In genomic region chr7:76549855-76550248, GRCh38 we compare ENCODE assay signal across 8 cellular contexts. TPM values are rescaled to one million over a fixed set of nuclear protein-coding genes. Genes with fewer than 3 reads are reported as not detected.
A peak's percentile ranks its signal among the peaks of the same experiment; 100 is the strongest.
DNase-seq lines count a peak whose midpoint lies in the region; ATAC-seq and TF ChIP-seq lines count a peak whose summit lies in the region.
"Not testable (repeated sequence)": the region's sequence is repeated elsewhere in the genome, so short reads cannot be mapped to it uniquely, and the experiment has no call there.

No MANE protein-coding gene starts in this region.

- POLR2A ChIA-PET in HEK293 (lab: Yijun Ruan, JAX) = not testable (repeated sequence)

- DNase-seq in AG09309 (ENCODE audit: low read depth); endodermal cell: not testable (repeated sequence)
- peak in 1 of 2 experiments; percentile 6 for DNase-seq in SJCRH30
- peak in 1 of 2 donors; percentile 55 for DNase-seq in activated naive CD4-positive, alpha-beta T cell treated with anti-CD3 and anti-CD28 coated beads, Interleukin-2, amount 50 U/mL, for 72 hours (ENCODE audit: low spot score in 2 of 2)

- H3K4me3 ChIP-seq in AG09309 (ENCODE audit: control insufficient read depth, low read depth, low read length) = peak overlapping the region; percentile 78
- peak overlapping the region; percentile 73 for H3K4me3 ChIP-seq in HEK293 (ENCODE audit: low read depth, low read length)
- H3K4me3 ChIP-seq in SJCRH30 = peak overlapping the region; percentile 99
- peak overlapping the region; percentile 86 for H3K4me3 ChIP-seq in endodermal cell (ENCODE audit: low read length)
- peak overlapping the region; percentile 68 for H3K4me3 ChIP-seq in iPS-15b (ENCODE audit: low read depth, low read length)

- H3K27ac ChIP-seq in HEK293 (ENCODE audit: extremely low read depth, low read depth, low read length) (peak overlapping the region; percentile 74; the same call in 1 of the 2 replicates), SJCRH30 (peak overlapping the region; percentile 68; the same call in 1 of the 2 replicates)
- H3K27ac ChIP-seq in endodermal cell (ENCODE audit: low read depth, low read length) = not testable (repeated sequence)

- H3K36me3 ChIP-seq in HEK293 (ENCODE audit: control insufficient read depth in 2 of 2, insufficient read depth in 1 of 2, low read length in 2 of 2); SJCRH30; endodermal cell (ENCODE audit: control insufficient read depth, insufficient read depth, low read length); iPS-15b (ENCODE audit: control insufficient read depth, insufficient read depth, low read length): not testable (repeated sequence)

- WGBS in endodermal cell (ENCODE audit: insufficient coverage in 1 of 2, insufficient read length in 1 of 2), 2 experiments = 0% methylated on average over 17 of the region's 19 CpGs; no CpG with 5 or more reads in 1 of the 2 experiments

- CTCF ChIA-PET in HEK293 (lab: Yijun Ruan, JAX) = not testable (repeated sequence)

- not testable (repeated sequence) for H3K9me3 ChIP-seq in HEK293 (ENCODE audit: control insufficient read depth, insufficient read depth, low read depth, low read length); SJCRH30 (replicated peaks); endodermal cell (ENCODE audit: control insufficient read depth, low read length); iPS-15b (ENCODE audit: control insufficient read depth, insufficient read depth, low read length)

- peak overlapping the region; percentile 92 to 94 for H3K27ac Mint-ChIP-seq in activated naive CD4-positive, alpha-beta T cell treated with anti-CD3 and anti-CD28 coated beads, Interleukin-2, amount 50 U/mL, for 72 hours
- H3K27ac Mint-ChIP-seq in endodermal cell (peak overlapping the region; percentile 82), nephron (peak overlapping the region; percentile 57 to 89 (median 77))
- H3K27ac Mint-ChIP-seq in stimulated activated memory B cell treated with anti-CD40 and anti-IgM and Interleukin-4, amounts not matched to agents 10 μg/mL and 1 μg/mL and 100 μg/mL, for 72 hours = peak overlapping the region; percentile 92

- H3K4me1 ChIP-seq in HEK293 (ENCODE audit: control insufficient read depth, insufficient read depth, low read length); SJCRH30; endodermal cell (ENCODE audit: control insufficient read depth, insufficient read depth, low read length); iPS-15b (ENCODE audit: control insufficient read depth, insufficient read depth, low read length): not testable (repeated sequence)

- H3K9ac ChIP-seq in endodermal cell (ENCODE audit: extremely low read depth, low read length, poor library complexity, severe bottlenecking) (peak overlapping the region; percentile 69), iPS-15b (ENCODE audit: low read depth, low read length) (peak overlapping the region; percentile 70)

- not testable (repeated sequence) for TF ChIP-seq CTCF in AG09309 (IDR thresholded peaks at IDR 0.05; ENCODE audit: control insufficient read depth, insufficient read depth, low read depth, low read length, missing control alignments); HEK293 (tag by site-specific recombination; IDR thresholded peaks at IDR 0.05); endodermal cell (conservative IDR thresholded peaks at IDR 0.05); nephron (IDR thresholded peaks at IDR 0.05; ENCODE audit: unreplicated experiment in 3 of 3)

- peak overlapping the region; percentile 85 for H3K4me3 Mint-ChIP-seq in endodermal cell
- peak overlapping the region; percentile 92 to 98 (median 98) for H3K4me3 Mint-ChIP-seq in nephron
- H3K4me3 Mint-ChIP-seq in stimulated activated memory B cell treated with anti-CD40 and anti-IgM and Interleukin-4, amounts not matched to agents 10 μg/mL and 1 μg/mL and 100 μg/mL, for 72 hours = peak overlapping the region; percentile 94

- H3K36me3 Mint-ChIP-seq in activated naive CD4-positive, alpha-beta T cell treated with anti-CD3 and anti-CD28 coated beads, Interleukin-2, amount 50 U/mL, for 72 hours = peaks cover 9 to 18% of the 10 kb centered on the region in 2 donors
- H3K36me3 Mint-ChIP-seq in endodermal cell (ENCODE audit: low read depth); stimulated activated memory B cell treated with anti-CD40 and anti-IgM and Interleukin-4, amounts not matched to agents 10 μg/mL and 1 μg/mL and 100 μg/mL, for 72 hours: not testable (repeated sequence)
- H3K36me3 Mint-ChIP-seq in nephron (ENCODE audit: low read depth) = peaks cover 12% of the 10 kb centered on the region

- H3K9me3 Mint-ChIP-seq in activated naive CD4-positive, alpha-beta T cell treated with anti-CD3 and anti-CD28 coated beads, Interleukin-2, amount 50 U/mL, for 72 hours; endodermal cell; nephron; stimulated activated memory B cell treated with anti-CD40 and anti-IgM and Interleukin-4, amounts not matched to agents 10 μg/mL and 1 μg/mL and 100 μg/mL, for 72 hours: not testable (repeated sequence)

- H3K4me1 Mint-ChIP-seq in endodermal cell = not testable (repeated sequence)
- H3K4me1 Mint-ChIP-seq in nephron = peaks cover 16% of the 10 kb centered on the region
- peaks cover 36% of the 10 kb centered on the region for H3K4me1 Mint-ChIP-seq in stimulated activated memory B cell treated with anti-CD40 and anti-IgM and Interleukin-4, amounts not matched to agents 10 μg/mL and 1 μg/mL and 100 μg/mL, for 72 hours

- not testable (repeated sequence) for H3K27me3 ChIP-seq in SJCRH30; endodermal cell (ENCODE audit: control insufficient read depth, insufficient read depth, low read length, poor library complexity, severe bottlenecking); iPS-15b (ENCODE audit: control insufficient read depth, insufficient read depth, low read length)

- H3K27me3 Mint-ChIP-seq in endodermal cell (ENCODE audit: insufficient read depth); nephron (ENCODE audit: low read depth); stimulated activated memory B cell treated with anti-CD40 and anti-IgM and Interleukin-4, amounts not matched to agents 10 μg/mL and 1 μg/mL and 100 μg/mL, for 72 hours: not testable (repeated sequence)

- not testable (repeated sequence) for ATAC-seq in activated naive CD4-positive, alpha-beta T cell treated with anti-CD3 and anti-CD28 coated beads, Interleukin-2, amount 50 U/mL, for 72 hours; stimulated activated memory B cell treated with anti-CD40 and anti-IgM and Interleukin-4, amounts not matched to agents 10 μg/mL and 1 μg/mL and 100 μg/mL, for 72 hours

RNA-seq across cellular contexts. Expression of gene SPDYE16, which starts 6.8 kb away (rescaled TPM):
- total RNA-seq in SJCRH30 (2014; rRNA removed; shearing (Covaris generic)) = 0.10 TPM in 1 of 2 replicates, not detected in the other
- total RNA-seq in activated naive CD4-positive, alpha-beta T cell treated with anti-CD3 and anti-CD28 coated beads, Interleukin-2, amount 50 U/mL, for 72 hours = under 1 TPM in 1 of 2 donors, not detected in 1; 0.10 TPM
- total RNA-seq in endodermal cell = under 1 TPM in 1 of 2 donors, not detected in 1; 0.37 TPM
- polyA plus RNA-seq in endodermal cell (2013, experiment 1 of 2) = not detected
- not detected for polyA plus RNA-seq in endodermal cell (2013, experiment 2 of 2)

RNA-seq across cellular contexts. Expression of gene UPK3B, which starts 39.5 kb away (rescaled TPM):
- 0.33 and 0.69 TPM in 2 replicates for total RNA-seq in SJCRH30 (2014; rRNA removed; shearing (Covaris generic))
- 1 to 10 TPM in 1 of 2 donors, under 1 TPM in 1; 0.68 to 1.6 TPM for total RNA-seq in activated naive CD4-positive, alpha-beta T cell treated with anti-CD3 and anti-CD28 coated beads, Interleukin-2, amount 50 U/mL, for 72 hours
- total RNA-seq in endodermal cell = 1 to 10 TPM; 1.2 to 2.3 TPM
- polyA plus RNA-seq in endodermal cell (2013, experiment 1 of 2) = 0.39 TPM
- polyA plus RNA-seq in endodermal cell (2013, experiment 2 of 2) = 0.66 TPM
